Comparison of ENCODE assay signal across 23 cellular contexts in the genomic region with DNA sequence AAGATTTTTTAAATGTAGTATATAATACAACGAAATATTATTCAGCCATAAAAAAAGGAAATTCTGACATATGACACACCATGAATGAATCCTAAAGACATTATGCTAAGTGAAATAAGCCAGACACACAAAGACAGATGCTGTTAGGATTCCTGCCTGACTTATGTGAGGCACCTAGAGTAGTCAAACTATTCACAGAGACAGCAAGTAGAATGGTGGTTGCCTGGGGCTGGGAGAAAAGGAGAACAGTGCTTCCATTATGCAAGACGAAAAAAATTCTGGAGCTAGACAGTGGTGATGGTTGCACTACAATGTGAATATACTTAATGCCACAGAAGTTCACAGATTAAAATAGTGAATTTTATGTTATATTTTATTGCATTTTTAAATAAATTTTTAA.
DNase-seq lines count a peak whose midpoint lies in the region; ATAC-seq and TF ChIP-seq lines count a peak whose summit lies in the region.
"Had no signal": no experiment of that assay in that cellular context is flagged by ENCODE, and none has a peak within 500 bp of the region (broad histone marks: within the 10 kb centered on the region; RNA-seq: fewer than 3 reads in every experiment).

No MANE protein-coding gene starts in this region.

- no peak for ATAC-seq in GM21447 (IDR thresholded peaks at IDR 0.05; ENCODE audit: unreplicated experiment)
- ATAC-seq: GM12878 had no signal

- no peak overlapping the region for H3K4me2 ChIP-seq in trophoblast cell (ENCODE audit: low read length)
- H3K4me2 ChIP-seq: BLaER1 had no signal

- no peak for TF ChIP-seq EP300 in esophagus muscularis mucosa (IDR thresholded peaks at IDR 0.05)

- WGBS in esophagus muscularis mucosa, result 42% methylated on average over 2 of the region's 2 CpGs
- WGBS in trophoblast cell (ENCODE audit: extremely low coverage, insufficient coverage, insufficient read length), result no CpG with 5 or more reads among the region's 2 CpGs
- WGBS in esophagus squamous epithelium, 2 donors, result 38 to 44% methylated on average over 2 of the region's 2 CpGs

- DNase-seq in SK-MEL-5 (ENCODE audit: low read depth, low spot score) (peak; percentile 88), esophagus muscularis mucosa (ENCODE audit: extremely low spot score) (peak; percentile 37), trophoblast cell (peak; percentile 78 to 92), NCI-H1417 treated with DMSO at 0.1 percent for 48 hours (lab: John Stamatoyannopoulos, UW) (no peak), esophagus squamous epithelium (lab: John Stamatoyannopoulos, UW) (no peak)
- DNase-seq: 8988T; ACHN; BE2C; C1 segment of cervical spinal cord; CD4-positive, alpha-beta memory T cell; CD4-positive, CD25-positive, alpha-beta regulatory T cell; CD8-positive, alpha-beta memory T cell; COR-L47; DMS 273 treated with DMSO at 0.1 percent for 48 hours; DMS153; DMS53; DMS79; DND-41; EL; GDM1 had no signal

- H4K8ac ChIP-seq in trophoblast cell (ENCODE audit: low read depth, low read length), result no peak overlapping the region

- H3K4me1 ChIP-seq in esophagus muscularis mucosa, result no peaks in the 10 kb centered on the region
- H3K4me1 ChIP-seq in trophoblast cell (ENCODE audit: control insufficient read depth in 1 of 2, insufficient read depth in 2 of 2, low read length in 2 of 2), result no peaks in the 10 kb centered on the region
- no peaks in the 10 kb centered on the region for H3K4me1 ChIP-seq in esophagus squamous epithelium
- H3K4me1 ChIP-seq: BE2C, BLaER1 had no signal

- no peak overlapping the region for H2BK5ac ChIP-seq in trophoblast cell (ENCODE audit: low read depth, low read length, poor library complexity)

- in situ Hi-C loops in SK-MEL-5 (cut with HindIII; ENCODE audit: low pct_unique_long_range_greater_than_20kb, low sequenced_read_pairs), result no loop called here

- no peak overlapping the region for H3K14ac ChIP-seq in trophoblast cell (ENCODE audit: low read length)

- no peak overlapping the region for H3K9ac ChIP-seq in trophoblast cell (ENCODE audit: low read length)
- H3K9ac ChIP-seq: BLaER1 had no signal

- no peaks in the 10 kb centered on the region for H3K36me3 ChIP-seq in esophagus muscularis mucosa
- H3K36me3 ChIP-seq in trophoblast cell (ENCODE audit: control insufficient read depth in 1 of 2, insufficient read depth in 2 of 2, low read length in 2 of 2), result no peaks in the 10 kb centered on the region
- H3K36me3 ChIP-seq in esophagus squamous epithelium, result no peaks in the 10 kb centered on the region
- H3K36me3 ChIP-seq: BE2C, BLaER1 had no signal

- no peak overlapping the region for H4K91ac ChIP-seq in trophoblast cell (ENCODE audit: low read depth, low read length)

- H3K27me3 ChIP-seq in esophagus muscularis mucosa, result no peaks in the 10 kb centered on the region
- H3K27me3 ChIP-seq in trophoblast cell (ENCODE audit: insufficient read depth, low read length), result no peaks in the 10 kb centered on the region
- H3K27me3 ChIP-seq in esophagus squamous epithelium, result no peaks in the 10 kb centered on the region
- H3K27me3 ChIP-seq: BE2C, BLaER1 had no signal

- H2BK120ac ChIP-seq in trophoblast cell (ENCODE audit: insufficient read depth, low read length, poor library complexity), result no peak overlapping the region

- H3K27ac ChIP-seq in esophagus muscularis mucosa (replicated peaks in 1 of 4) (no peak overlapping the region), trophoblast cell (ENCODE audit: low read depth, low read length) (no peak overlapping the region), esophagus squamous epithelium (no peak overlapping the region)
- H3K27ac ChIP-seq: BLaER1 had no signal

- H3K79me1 ChIP-seq in trophoblast cell (ENCODE audit: low read length), result no peaks in the 10 kb centered on the region

- intact Hi-C loops in esophagus muscularis mucosa (cut with DNase I) (no loop called here), esophagus squamous epithelium (cut with DNase I) (no loop called here)

- no peak overlapping the region for H3K23ac ChIP-seq in trophoblast cell (ENCODE audit: low read length)

- no peak overlapping the region for H3K4me3 ChIP-seq in esophagus muscularis mucosa
- H3K4me3 ChIP-seq in trophoblast cell (ENCODE audit: low read depth, low read length), result no peak overlapping the region
- H3K4me3 ChIP-seq in esophagus squamous epithelium, result no peak overlapping the region
- H3K4me3 ChIP-seq: BLaER1, GM12878 had no signal

- H3K9me3 ChIP-seq in esophagus muscularis mucosa (no peaks in the 10 kb centered on the region), trophoblast cell (ENCODE audit: insufficient read depth, low read depth, low read length) (no peaks in the 10 kb centered on the region), esophagus squamous epithelium (no peaks in the 10 kb centered on the region)
- H3K9me3 ChIP-seq: BE2C, BLaER1 had no signal

- H4K12ac ChIP-seq in trophoblast cell (ENCODE audit: low read depth, low read length), result no peak overlapping the region

- TF ChIP-seq CTCF in esophagus muscularis mucosa (IDR thresholded peaks at IDR 0.05), result no peak
- no peak for TF ChIP-seq CTCF in esophagus squamous epithelium (IDR thresholded peaks at IDR 0.05)

- no peaks in the 10 kb centered on the region for H3K79me2 ChIP-seq in trophoblast cell (ENCODE audit: control insufficient read depth, insufficient read depth, low read length, poor library complexity)

- no peak overlapping the region for H2BK12ac ChIP-seq in trophoblast cell (ENCODE audit: low read length)

- no peak overlapping the region for H2AFZ ChIP-seq in trophoblast cell (ENCODE audit: insufficient read depth, low read length, poor library complexity)

- no peak overlapping the region for H3K4ac ChIP-seq in trophoblast cell (ENCODE audit: low read depth, low read length)

- no peak overlapping the region for H3K18ac ChIP-seq in trophoblast cell (ENCODE audit: low read length)

- no peak overlapping the region for H2AK5ac ChIP-seq in trophoblast cell (ENCODE audit: low read length)

- TF ChIP-seq POLR2A in esophagus muscularis mucosa (IDR thresholded peaks at IDR 0.05; ENCODE audit: low read depth) (no peak), esophagus squamous epithelium (IDR thresholded peaks at IDR 0.05) (no peak)

Comparison
In these comparisons a context has a peak if more than half of its experiments do, and no peak if none do; other contexts are left out.
1. DNase-seq: peak in SK-MEL-5 (single experiment), esophagus muscularis mucosa (single experiment) and trophoblast cell (2 of 2); none in NCI-H1417 treated with DMSO at 0.1 percent for 48 hours (single experiment) and esophagus squamous epithelium (single experiment).